In genomic region chr2:96868555-96869280, GRCh38 we compare ENCODE assay signal across 1 cellular context.
TF ChIP-seq lines count a peak whose summit lies in the region.

No MANE protein-coding gene starts in this region.

TF ChIP-seq in HepG2, 621 proteins besides CTCF, POLR2A, EP300 and RAD21 (continued from another document and continues in another):
- TF ChIP-seq HNF1A (IDR thresholded peaks at IDR 0.05; ENCODE audit: low read depth), result no peak
- TF ChIP-seq HNF1A (CRISPR knock-in tag; IDR thresholded peaks at IDR 0.05; ENCODE audit: borderline replicate concordance), result peak; percentile 62; the same call in 1 of the 2 replicates
- 0 out of 2 replicates have a peak, but pooled peaks have one; percentile 37 for TF ChIP-seq FIP1L1 (IDR thresholded peaks at IDR 0.05; ENCODE audit: borderline replicate concordance, insufficient read depth, low read depth, low read length)
- no peak for TF ChIP-seq ZNF326 (CRISPR knock-in tag; IDR thresholded peaks at IDR 0.05; ENCODE audit: borderline replicate concordance)
- peak; percentile 48; the same call in 1 of the 2 replicates for TF ChIP-seq BCL3 (CRISPR knock-in tag; IDR thresholded peaks at IDR 0.05)
- peak; percentile 85 for TF ChIP-seq TAF1 (CRISPR knock-in tag; IDR thresholded peaks at IDR 0.05)
- TF ChIP-seq HNRNPLL (IDR thresholded peaks at IDR 0.05; ENCODE audit: low read depth, low read length, poor library complexity, severe bottlenecking), result peak; percentile 63
- TF ChIP-seq ZBTB20 (CRISPR knock-in tag; IDR thresholded peaks at IDR 0.05; ENCODE audit: borderline replicate concordance, low read depth), result 0 out of 2 replicates have a peak, but pooled peaks have one; percentile 27
- no peak; the same call in none of the 2 replicates for TF ChIP-seq E2F1 (CRISPR knock-in tag; IDR thresholded peaks at IDR 0.05)
- TF ChIP-seq ARNTL (CRISPR knock-in tag; IDR thresholded peaks at IDR 0.05), result peak; percentile 86
- TF ChIP-seq MXD4 (CRISPR knock-in tag; IDR thresholded peaks at IDR 0.05), result peak; percentile 55; the same call in 1 of the 2 replicates
- TF ChIP-seq ZNF513 (CRISPR knock-in tag; conservative IDR thresholded peaks at IDR 0.05), result no peak
- TF ChIP-seq KAT2B (IDR thresholded peaks at IDR 0.05; ENCODE audit: borderline replicate concordance, low read depth, low read length), result no peak
- no peak for TF ChIP-seq HNRNPL (IDR thresholded peaks at IDR 0.05; ENCODE audit: low read depth, low read length)
- TF ChIP-seq ZBTB42 (CRISPR knock-in tag; IDR thresholded peaks at IDR 0.05), result no peak
- TF ChIP-seq PHF20 (CRISPR knock-in tag; IDR thresholded peaks at IDR 0.05), result no peak; the same call in 1 of the 2 replicates
- TF ChIP-seq KLF9 (CRISPR knock-in tag; IDR thresholded peaks at IDR 0.05; ENCODE audit: low read depth), result no peak
- TF ChIP-seq RELA (CRISPR knock-in tag; IDR thresholded peaks at IDR 0.05), result no peak
- TF ChIP-seq ARID2 (CRISPR knock-in tag; IDR thresholded peaks at IDR 0.05; ENCODE audit: borderline replicate concordance), result no peak
- peak; percentile 79 for TF ChIP-seq ZIK1 (CRISPR knock-in tag; IDR thresholded peaks at IDR 0.05; ENCODE audit: borderline replicate concordance, low read depth)
- TF ChIP-seq MED13 (CRISPR knock-in tag; IDR thresholded peaks at IDR 0.05), result peak; percentile 78; the same call in 1 of the 2 replicates
- no peak; the same call in 1 of the 2 replicates for TF ChIP-seq ZNF160 (CRISPR knock-in tag; IDR thresholded peaks at IDR 0.05)
- TF ChIP-seq MAFF (IDR thresholded peaks at IDR 0.05; ENCODE audit: low read depth, low read length), result no peak
- TF ChIP-seq HNRNPUL1 (IDR thresholded peaks at IDR 0.05; ENCODE audit: low read depth, low read length), result no peak
- TF ChIP-seq HIC2 (CRISPR knock-in tag; IDR thresholded peaks at IDR 0.05; ENCODE audit: low read depth), result no peak; the same call in 1 of the 2 replicates
- no peak for TF ChIP-seq PLRG1 (conservative IDR thresholded peaks at IDR 0.05)
- no peak for TF ChIP-seq ATAD3A (CRISPR knock-in tag; IDR thresholded peaks at IDR 0.05)
- TF ChIP-seq ZNF546 (CRISPR knock-in tag; conservative IDR thresholded peaks at IDR 0.05), result 0 out of 2 replicates have a peak, but pooled peaks have one; percentile 48
- TF ChIP-seq IKZF1 (IDR thresholded peaks at IDR 0.05), result no peak
- no peak for TF ChIP-seq GFI1 (CRISPR knock-in tag; IDR thresholded peaks at IDR 0.05; ENCODE audit: borderline replicate concordance)
- no peak for TF ChIP-seq ZNF501 (CRISPR knock-in tag; IDR thresholded peaks at IDR 0.05)
- no peak for TF ChIP-seq SMARCE1 (IDR thresholded peaks at IDR 0.05; ENCODE audit: borderline replicate concordance)
- no peak; the same call in 1 of the 2 replicates for TF ChIP-seq TFE3 (CRISPR knock-in tag; IDR thresholded peaks at IDR 0.05)
- TF ChIP-seq NCOA5 (CRISPR knock-in tag; IDR thresholded peaks at IDR 0.05), result no peak
- no peak for TF ChIP-seq ZEB1 (IDR thresholded peaks at IDR 0.05; ENCODE audit: insufficient replicate concordance, low read depth)
- TF ChIP-seq THAP9 (CRISPR knock-in tag; IDR thresholded peaks at IDR 0.05; ENCODE audit: borderline replicate concordance), result peak; percentile 52; the same call in 1 of the 2 replicates
- TF ChIP-seq SPEN (CRISPR knock-in tag; IDR thresholded peaks at IDR 0.05; ENCODE audit: low read depth), result peak; percentile 51; the same call in 1 of the 2 replicates
- TF ChIP-seq ZBTB14 (CRISPR knock-in tag; IDR thresholded peaks at IDR 0.05), result peak; percentile 51; the same call in 1 of the 2 replicates
- no peak for TF ChIP-seq ZNF530 (CRISPR knock-in tag; IDR thresholded peaks at IDR 0.05; ENCODE audit: low read depth)
- no peak for TF ChIP-seq ZNF576 (CRISPR knock-in tag; IDR thresholded peaks at IDR 0.05)
- TF ChIP-seq MNT (IDR thresholded peaks at IDR 0.05), result no peak
- TF ChIP-seq KDM5B (CRISPR knock-in tag; IDR thresholded peaks at IDR 0.05; ENCODE audit: borderline replicate concordance), result 0 out of 2 replicates have a peak, but pooled peaks have one; percentile 19
- TF ChIP-seq TBX2 (CRISPR knock-in tag; IDR thresholded peaks at IDR 0.05; ENCODE audit: borderline replicate concordance), result 0 out of 2 replicates have a peak, but pooled peaks have one; percentile 45
- TF ChIP-seq XRCC5 (optimal IDR thresholded peaks at IDR 0.05; ENCODE audit: low read length), result no peak
- 0 out of 2 replicates have a peak, but pooled peaks have one; percentile 18 for TF ChIP-seq BRCA1 (CRISPR knock-in tag; IDR thresholded peaks at IDR 0.05)
- TF ChIP-seq ZBTB7B (CRISPR knock-in tag; IDR thresholded peaks at IDR 0.05), result peak; percentile 60; the same call in 1 of the 2 replicates
- TF ChIP-seq NFYC (CRISPR knock-in tag; IDR thresholded peaks at IDR 0.05), result peak; percentile 36; the same call in 1 of the 2 replicates
- TF ChIP-seq NFIC (IDR thresholded peaks at IDR 0.05; ENCODE audit: low read length), result no peak
- no peak for TF ChIP-seq HDAC6 (IDR thresholded peaks at IDR 0.05; ENCODE audit: low read depth, low read length)
